In genomic region chr19:45769054-45769782, GRCh38 we compare ENCODE assay signal across 8 cellular contexts. TPM values are rescaled to one million over a fixed set of nuclear protein-coding genes. Genes with fewer than 3 reads are reported as not detected.
DNase-seq lines count a peak whose midpoint lies in the region; ATAC-seq and TF ChIP-seq lines count a peak whose summit lies in the region.

Gene SIX5, minus strand, starts transcription at chr19:45769252. Its CDS starts 408 bp downstream, at chr19:45768844.

- H3K4me2 ChIP-seq in Loucy (ENCODE audit: low read depth, low read length, poor library complexity, severe bottlenecking), result peak within 1 kb of the TSS; percentile 98

- TF ChIP-seq CTCF in Loucy (conservative IDR thresholded peaks at IDR 0.05; ENCODE audit: low read length), result no peak
- TF ChIP-seq CTCF in foreskin keratinocyte (conservative IDR thresholded peaks at IDR 0.05), result no peak

- no peaks in the 10 kb centered on the region for H4K20me1 ChIP-seq in Loucy (ENCODE audit: insufficient read depth, low read length, poor library complexity, severe bottlenecking)

- ATAC-seq in foreskin keratinocyte, result peak; percentile 50

- peak; percentile 98 for DNase-seq in EL
- peak; percentile 94 for DNase-seq in H4 (ENCODE audit: low spot score)
- peak; percentile 88 to 93 for DNase-seq in SHP77 (lab: John Stamatoyannopoulos, UW)
- peak; percentile 87 for DNase-seq in activated gamma-delta T cell treated with anti-CD3 and anti-CD28 coated beads, Interleukin-2, amount 50 U/mL, for 16 hours (ENCODE audit: low read depth)
- DNase-seq in foreskin keratinocyte, result peak; percentile 88 to 95
- peak; percentile 96 for DNase-seq in stromal cell of bone marrow (ENCODE audit: low read depth)

- H3K4me3 ChIP-seq in Loucy (ENCODE audit: low read length, poor library complexity, severe bottlenecking) (peak within 1 kb of the TSS; percentile 85), neuron (ENCODE audit: low read length) (peak within 1 kb of the TSS; percentile 48)

- H3K36me3 ChIP-seq in Loucy (ENCODE audit: insufficient read depth, low read length) (no peaks in the 10 kb centered on the region), neuron (ENCODE audit: insufficient read depth, low read length) (peaks cover 29% of the 10 kb centered on the region)

- peaks cover 8% of the 10 kb centered on the region for H3K4me1 ChIP-seq in Loucy (ENCODE audit: insufficient read depth, low read length, poor library complexity, severe bottlenecking)
- no peaks in the 10 kb centered on the region for H3K4me1 ChIP-seq in foreskin keratinocyte
- peaks cover 41% of the 10 kb centered on the region for H3K4me1 ChIP-seq in neuron (ENCODE audit: insufficient read depth, low read length)

- H3K9me2 ChIP-seq in Loucy (replicated peaks; ENCODE audit: low read depth, low read length), result no peaks in the 10 kb centered on the region

- peaks cover 9% of the 10 kb centered on the region for H3K79me2 ChIP-seq in Loucy (ENCODE audit: insufficient read depth, low read length)

- H3K9me3 ChIP-seq in Loucy (ENCODE audit: insufficient read depth, low read depth, low read length), result no peaks in the 10 kb centered on the region
- H3K9me3 ChIP-seq in neuron (ENCODE audit: low read length), result no peaks in the 10 kb centered on the region

- peak within 1 kb of the TSS; percentile 82 for H3K27ac ChIP-seq in foreskin keratinocyte

- no peaks in the 10 kb centered on the region for H3F3A ChIP-seq in Loucy (ENCODE audit: low read depth)

- H3K27me3 ChIP-seq in Loucy (ENCODE audit: insufficient read depth, low read length, poor library complexity, severe bottlenecking), result no peaks in the 10 kb centered on the region
- peaks cover under 1% of the 10 kb centered on the region for H3K27me3 ChIP-seq in foreskin keratinocyte
- no peaks in the 10 kb centered on the region for H3K27me3 ChIP-seq in neuron (ENCODE audit: insufficient read depth, low read length)

- peak within 1 kb of the TSS; percentile 89 for H3K9ac ChIP-seq in Loucy (ENCODE audit: low read depth, low read length, poor library complexity, severe bottlenecking)

- H2AFZ ChIP-seq in Loucy (ENCODE audit: low read length), result peak within 1 kb of the TSS; percentile 79
- H2AFZ ChIP-seq in neuron (ENCODE audit: low read depth, low read length), result no peak within 1 kb of the TSS

RNA-seq across cellular contexts. Expression of gene SIX5, which starts in this region (rescaled TPM):
- 2.9 and 3.2 TPM in 2 replicates for total RNA-seq in H4 (2014; rRNA removed; shearing (Covaris generic))
- total RNA-seq in foreskin keratinocyte, result 5.4 and 7.8 TPM in 2 replicates
- polyA plus RNA-seq in foreskin keratinocyte, result 8.1 and 10.6 TPM in 2 replicates

Comparison
In these comparisons a context has a peak if more than half of its experiments do, and no peak if none do; other contexts are left out.
1. Peak in every context shown above with its lines: DNase-seq, ATAC-seq, H3K4me3 ChIP-seq and H3K27ac ChIP-seq.